ENCODE assay signal across 9 cellular contexts in genomic region chr1:39799770-39800470, GRCh38. TPM values are rescaled to one million over a fixed set of nuclear protein-coding genes. Genes with fewer than 3 reads are reported as not detected.
DNase-seq lines count a peak whose midpoint lies in the region; ATAC-seq, FAIRE-seq and TF ChIP-seq lines count a peak whose summit lies in the region.
"Had no signal": no experiment of that assay in that cellular context is flagged by ENCODE, and none has a peak within 500 bp of the region (broad histone marks: within the 10 kb centered on the region; RNA-seq: fewer than 3 reads in every experiment).

No MANE protein-coding gene starts in this region.

- peak overlapping the region; percentile 99 for H2AFZ ChIP-seq in K562 (ENCODE audit: low read depth, low read length)

- 1% methylated on average over 8 of the region's 8 CpGs for WGBS in K562 (ENCODE audit: insufficient coverage, low coverage, missing lambda C conversion rate)

- H3K27me3 ChIP-seq in K562 (ENCODE audit: control insufficient read depth in 2 of 2, insufficient read depth in 2 of 2, low read length in 2 of 2), result no peaks in the 10 kb centered on the region

- CTCF ChIA-PET in K562 (lab: Yijun Ruan, JAX; ENCODE audit: low intra/inter-chr PET ratio), result interaction anchor here (0.6 to 2.5 kb wide), 7 partner anchors 88 to 194 kb away, joined by 3 to 18 read pairs (median 4); partner anchors contain the start of genes MYCL and NT5C1A

- no peaks in the 10 kb centered on the region for H3K79me2 ChIP-seq in K562 (ENCODE audit: control insufficient read depth, insufficient read depth, low read length)

- H3K9ac ChIP-seq in K562 (ENCODE audit: insufficient read depth in 1 of 2, low read depth in 2 of 2, low read length in 2 of 2), result peak overlapping the region in 1 of 2 experiments; percentile 55; a peak in 1 of 4 replicates

- no peaks in the 10 kb centered on the region for H3K36me3 ChIP-seq in K562 (ENCODE audit: control insufficient read depth, insufficient read depth, low read length)

- peak overlapping the region; percentile 63; the same call in 1 of the 2 replicates for H3K4me2 ChIP-seq in K562 (ENCODE audit: insufficient read depth, low read length)

- TF ChIP-seq EP300 in K562 (IDR thresholded peaks at IDR 0.05; ENCODE audit: low read length), result no peak

- POLR2A ChIA-PET in K562 (lab: Yijun Ruan, JAX), result interaction anchor here (0.6 to 1.7 kb wide), 3 partner anchors 23 to 75 kb away, joined by 3 to 5 read pairs (median 3); no protein-coding TSS in a partner anchor

- no peak for TF ChIP-seq POLR2A in K562 (conservative IDR thresholded peaks at IDR 0.05)

- peak; percentile 87 to 93 (median 92) for TF ChIP-seq CTCF in K562 (IDR thresholded peaks at IDR 0.05 in 2 of 3, conservative IDR thresholded peaks at IDR 0.05 in 1 of 3; ENCODE audit: insufficient read depth in 2 of 3, low read depth in 1 of 3, low read length in 3 of 3)

- TSS peak; percentile 87 for BruUV-seq in K562 (replicated peaks; lab: Mats Ljungman, UMichigan)

- peaks cover 9 to 10% of the 10 kb centered on the region in 2 experiments; a peak in 4 of 5 replicates for H3K4me1 ChIP-seq in K562 (replicated peaks in 1 of 2; ENCODE audit: control insufficient read depth in 2 of 2, insufficient read depth in 2 of 2, low read length in 2 of 2)

- H3K4me3 ChIP-seq in K562, result no peak overlapping the region

- H3K9me1 ChIP-seq in K562 (ENCODE audit: control insufficient read depth, insufficient read depth, low read length), result no peaks in the 10 kb centered on the region

- peak overlapping the region; percentile 74 for H3K27ac ChIP-seq in K562 (ENCODE audit: extremely low read depth, low read depth, low read length)

- intact Hi-C loops in K562 (cut with micrococcal nuclease), result loop anchor here (1.0 to 5.0 kb wide), 2 partner anchors 98 to 193 kb away; no protein-coding TSS in a partner anchor

- H3K9me3 ChIP-seq in K562 (replicated peaks; ENCODE audit: control insufficient read depth, insufficient read depth, low read depth, low read length), result no peaks in the 10 kb centered on the region

- DNase-seq in NCI-H1417 (lab: John Stamatoyannopoulos, UW) (peak; percentile 57 to 78 (median 69)), NCI-H1417 treated with DMSO at 0.1 percent for 48 hours (lab: John Stamatoyannopoulos, UW) (no peak), NCI-H1092 treated with DMSO at 0.1 percent for 48 hours (lab: John Stamatoyannopoulos, UW) (peak; percentile 100), UCSD-AML1 (lab: John Stamatoyannopoulos, UW; ENCODE audit: unreplicated experiment) (peak; percentile 72), K562 (ENCODE audit: extremely low read depth in 1 of 4, low spot score in 3 of 4) (peak; percentile 86 to 89 (median 88)), iris pigment epithelial cell (ENCODE audit: low read depth) (peak; percentile 87)
- peak; percentile 80 for DNase-seq in stimulated activated CD4-positive, alpha-beta T cell treated with anti-CD3 and anti-CD28 coated beads, Interleukin-15, amount 100 ng/mL, for 24 hours

- FAIRE-seq in K562 (lab: Jason Lieb, UNC), result peak; percentile 19
- FAIRE-seq: A204.1 had no signal

- ATAC-seq in HG02623 (IDR thresholded peaks at IDR 0.05; ENCODE audit: unreplicated experiment) (peak; percentile 55), K562 (peak; percentile 94)

- H4K20me1 ChIP-seq in K562 (replicated peaks; ENCODE audit: control insufficient read depth, insufficient read depth, low read length), result no peaks in the 10 kb centered on the region

- TF ChIP-seq RAD21 in K562 (CRISPR knock-in tag; conservative IDR thresholded peaks at IDR 0.05 in 1 of 2, IDR thresholded peaks at IDR 0.05 in 1 of 2), result peak; percentile 85 to 94

- in situ Hi-C loops in K562 (cut with MboI), result no loop called here

TF ChIP-seq in K562, 482 proteins besides CTCF, POLR2A, EP300 and RAD21 (continues in another document):
- TF ChIP-seq AFF4 (CRISPR knock-in tag; IDR thresholded peaks at IDR 0.05) (no peak), ZBTB7A (IDR thresholded peaks at IDR 0.05; ENCODE audit: borderline replicate concordance, control insufficient read depth, low read depth, low read length) (peak; percentile 83), ATF2 (CRISPR knock-in tag; IDR thresholded peaks at IDR 0.05) (no peak)

RNA-seq across cellular contexts. Expression of gene BMP8B, which starts 11.3 kb away (rescaled TPM):
- total RNA-seq in K562 (2011; cell fraction: chromatin; rRNA removed; ENCODE audit: low replicate concordance), result 0.16 and 0.32 TPM in 2 replicates
- 0.53 and 0.67 TPM in 2 replicates for total RNA-seq in K562 (2011; cell fraction: nucleolus; rRNA removed)
- total RNA-seq in K562 (2011; cell fraction: nucleoplasm; rRNA removed), result 0.29 and 0.31 TPM in 2 replicates
- total RNA-seq in K562 (2014; rRNA removed) (0.18 and 0.20 TPM in 2 replicates), K562 (2014; rRNA removed; fragmentation: Illumina TruSeq; extraction: Trizol) (0.10 and 0.11 TPM in 2 replicates), K562 (2015; rRNA removed; fragmentation: Illumina TruSeq; extraction: Trizol) (0.11 and 0.14 TPM in 2 replicates), K562 (2021) (0.33 and 0.36 TPM in 2 replicates)
- polyA plus RNA-seq in K562 (2011; rRNA removed) (0.14 and 0.15 TPM in 2 replicates), K562 (2014; fragmentation: Illumina TruSeq; extraction: Trizol) (0.14 and 0.18 TPM in 2 replicates), K562 (2014; fragmentation: Nextera tagmentation; extraction: Ambion mirVana) (under 1 TPM; 0.03 to 0.04 TPM), K562 (2014; rRNA removed) (0.09 and 0.22 TPM in 2 replicates)
- polyA plus RNA-seq in K562 (2011; cell fraction: cytosol; rRNA removed), result 0.09 and 0.13 TPM in 2 replicates
- polyA plus RNA-seq in K562 (2011; cell fraction: nucleus; rRNA removed), result 0.14 and 0.17 TPM in 2 replicates
- 0.34 and 0.62 TPM in 2 replicates for polyA plus RNA-seq in K562 (2012)
- polyA minus RNA-seq in K562 (2011; rRNA and poly(A)+ RNA removed), result 0.09 and 0.18 TPM in 2 replicates
- not detected in 2 replicates for polyA minus RNA-seq in K562 (2011; cell fraction: cytosol; rRNA and poly(A)+ RNA removed)
- 0.13 and 0.22 TPM in 2 replicates for polyA minus RNA-seq in K562 (2011; cell fraction: nucleus; rRNA and poly(A)+ RNA removed)

RNA-seq across cellular contexts. Expression of gene OXCT2, which starts 28.8 kb away (rescaled TPM):
- total RNA-seq in K562 (2011; cell fraction: chromatin; rRNA removed; ENCODE audit: low replicate concordance), result 1.4 and 2.6 TPM in 2 replicates
- total RNA-seq in K562 (2011; cell fraction: nucleolus; rRNA removed), result 1.0 and 1.3 TPM in 2 replicates
- total RNA-seq in K562 (2011; cell fraction: nucleoplasm; rRNA removed), result 1.3 and 1.5 TPM in 2 replicates
- total RNA-seq in K562 (2014; rRNA removed) (0.54 and 0.57 TPM in 2 replicates), K562 (2014; rRNA removed; fragmentation: Illumina TruSeq; extraction: Trizol) (0.22 TPM in 1 of 2 replicates, not detected in the other), K562 (2015; rRNA removed; fragmentation: Illumina TruSeq; extraction: Trizol) (0.22 and 0.23 TPM in 2 replicates), K562 (2021) (0.31 and 0.64 TPM in 2 replicates)
- polyA plus RNA-seq in K562 (2011; rRNA removed) (0.08 and 0.39 TPM in 2 replicates), K562 (2014; fragmentation: Illumina TruSeq; extraction: Trizol) (0.21 and 0.37 TPM in 2 replicates), K562 (2014; fragmentation: Nextera tagmentation; extraction: Ambion mirVana) (not detected), K562 (2014; rRNA removed) (0.05 and 0.37 TPM in 2 replicates)
- polyA plus RNA-seq in K562 (2011; cell fraction: cytosol; rRNA removed), result 0.21 and 0.28 TPM in 2 replicates
- polyA plus RNA-seq in K562 (2011; cell fraction: nucleus; rRNA removed), result 1.2 and 1.5 TPM in 2 replicates
- 0.44 and 0.78 TPM in 2 replicates for polyA plus RNA-seq in K562 (2012)
- polyA minus RNA-seq in K562 (2011; rRNA and poly(A)+ RNA removed), result 0.28 and 0.33 TPM in 2 replicates
- polyA minus RNA-seq in K562 (2011; cell fraction: cytosol; rRNA and poly(A)+ RNA removed), result not detected in 2 replicates
- not detected in 2 replicates for polyA minus RNA-seq in K562 (2011; cell fraction: nucleus; rRNA and poly(A)+ RNA removed)
